In genomic region chr19:10961763-10962536, GRCh38 we compare ENCODE assay signal across 8 cellular contexts. TPM values are rescaled to one million over a fixed set of nuclear protein-coding genes. Genes with fewer than 3 reads are reported as not detected.
DNase-seq lines count a peak whose midpoint lies in the region; ATAC-seq, FAIRE-seq and TF ChIP-seq lines count a peak whose summit lies in the region.

No MANE protein-coding gene starts in this region.

- ATAC-seq in right lobe of liver, result no peak

- peak overlapping the region; percentile 98 for H3K4me3 ChIP-seq in BE2C (ENCODE audit: low read depth, low read length)
- peak overlapping the region; percentile 94 for H3K4me3 ChIP-seq in HUES6 (ENCODE audit: low read depth, low read length)
- peak overlapping the region; percentile 62 to 100 (median 74) for H3K4me3 ChIP-seq in adrenal gland
- peak overlapping the region; percentile 69 to 84 (median 78) for H3K4me3 ChIP-seq in right lobe of liver
- peak overlapping the region; percentile 26 to 98 (median 95) for H3K4me3 ChIP-seq in transverse colon

- DNase-seq in BE2C, result no peak
- no peak for DNase-seq in adrenal gland
- no peak for DNase-seq in right lobe of liver
- no peak for DNase-seq in transverse colon
- no peak for DNase-seq in NCI-H2227 treated with DMSO at 0.1 percent for 48 hours (lab: John Stamatoyannopoulos, UW)
- DNase-seq in RCC 7860 (ENCODE audit: low spot score), result no peak
- no peak for DNase-seq in Ammon's horn (ENCODE audit: low spot score)

- intact Hi-C loops in adrenal gland (cut with DNase I), result no loop called here
- intact Hi-C loops in right lobe of liver (cut with DNase I), result no loop called here
- intact Hi-C loops in transverse colon (cut with DNase I; ENCODE audit: low total_unique reads), result no loop called here

- peaks cover 17% of the 10 kb centered on the region for H3K36me3 ChIP-seq in BE2C
- 0 out of 2 replicates have a peak, but pooled peaks cover 2% of the 10 kb centered on the region for H3K36me3 ChIP-seq in HUES6 (ENCODE audit: control insufficient read depth, insufficient read depth, low read length)
- H3K36me3 ChIP-seq in adrenal gland (replicated peaks in 1 of 2), result no peaks in the 10 kb centered on the region
- H3K36me3 ChIP-seq in right lobe of liver, result no peaks in the 10 kb centered on the region
- H3K36me3 ChIP-seq in transverse colon, result no peaks in the 10 kb centered on the region

- H3K27ac ChIP-seq in HUES6 (ENCODE audit: low read depth, low read length) (peak overlapping the region; percentile 85; the same call in 1 of the 2 replicates), adrenal gland (peak overlapping the region; percentile 9 to 99 (median 74)), right lobe of liver (peak overlapping the region; percentile 47 to 80 (median 60)), transverse colon (peak overlapping the region; percentile 93 to 96 (median 94))

- TF ChIP-seq POLR2A in adrenal gland (IDR thresholded peaks at IDR 0.05) (no peak), right lobe of liver (IDR thresholded peaks at IDR 0.05) (no peak), transverse colon (IDR thresholded peaks at IDR 0.05) (no peak)

- no peaks in the 10 kb centered on the region for H3K27me3 ChIP-seq in BE2C
- no peaks in the 10 kb centered on the region for H3K27me3 ChIP-seq in HUES6 (ENCODE audit: control insufficient read depth, insufficient read depth, low read length)
- H3K27me3 ChIP-seq in adrenal gland, result no peaks in the 10 kb centered on the region
- no peaks in the 10 kb centered on the region for H3K27me3 ChIP-seq in right lobe of liver
- H3K27me3 ChIP-seq in transverse colon, result no peaks in the 10 kb centered on the region

- H3K9me3 ChIP-seq in BE2C (no peaks in the 10 kb centered on the region; the same call in 1 of the 2 replicates), HUES6 (ENCODE audit: control insufficient read depth, insufficient read depth, low read depth, low read length) (no peaks in the 10 kb centered on the region), adrenal gland (replicated peaks in 1 of 3) (no peaks in the 10 kb centered on the region), right lobe of liver (no peaks in the 10 kb centered on the region), transverse colon (no peaks in the 10 kb centered on the region)

- TF ChIP-seq CTCF in BE2C (IDR thresholded peaks at IDR 0.05; ENCODE audit: low read depth, low read length) (no peak), adrenal gland (IDR thresholded peaks at IDR 0.05) (no peak), right lobe of liver (IDR thresholded peaks at IDR 0.05) (no peak), transverse colon (IDR thresholded peaks at IDR 0.05) (no peak)

- H3K4me1 ChIP-seq in BE2C (no peaks in the 10 kb centered on the region; the same call in 1 of the 2 replicates), HUES6 (ENCODE audit: control insufficient read depth, insufficient read depth, low read length) (peaks cover 3% of the 10 kb centered on the region; the same call in 1 of the 2 replicates), adrenal gland (replicated peaks in 1 of 2) (peaks cover 5 to 18% of the 10 kb centered on the region in 2 donors), right lobe of liver (peaks cover 0 to 13% (median 4%) of the 10 kb centered on the region in 4 donors), transverse colon (peaks cover 5 to 28% (median 19%) of the 10 kb centered on the region in 4 donors)

- no peak for FAIRE-seq in RCC 7860 (lab: Jason Lieb, UNC)

- in situ Hi-C loops in transverse colon (cut with MboI; ENCODE audit: low pct_ligation_motif_present in 1 of 4, low pct_unique_long_range_greater_than_20kb in 1 of 4, low sequenced_read_pairs in 3 of 4), result no loop called here

- WGBS in adrenal gland, 4 donors, result 32 to 34% (median 33%) methylated on average over 18 of the region's 18 CpGs
- 26% methylated on average over 15 of the region's 18 CpGs for WGBS in right lobe of liver (ENCODE audit: insufficient coverage, low coverage, low lambda C conversion rate, missing lambda C conversion rate)
- WGBS in transverse colon (ENCODE audit: low coverage in 1 of 2), 2 donors, result 18 to 29% methylated on average over 9 to 18 of the region's 18 CpGs

- no peak for TF ChIP-seq EP300 in transverse colon (IDR thresholded peaks at IDR 0.05; ENCODE audit: low read depth)

- peak overlapping the region; percentile 95 for H3K9ac ChIP-seq in HUES6 (ENCODE audit: low read length)

RNA-seq across cellular contexts. Expression of gene SMARCA4, which starts 1.1 kb away (rescaled TPM):
- 264 TPM for polyA plus RNA-seq in BE2C (2012; ENCODE audit: insufficient read depth, insufficient read length, low read depth)
- 100 to 1,000 TPM in 1 of 8 donors, 10 to 100 TPM in 7; 53.5 to 114 (median 64.9) TPM for total RNA-seq in adrenal gland
- 100 to 1,000 TPM in 1 of 3 donors, 10 to 100 TPM in 2; 58.8 to 124 (median 80.0) TPM for polyA plus RNA-seq in adrenal gland
- total RNA-seq in right lobe of liver, result 10 to 100 TPM; 26.3 to 45.8 (median 27.7) TPM
- total RNA-seq in transverse colon, result 100 to 1,000 TPM in 3 of 4 donors, 10 to 100 TPM in 1; 81.9 to 460 (median 118) TPM

RNA-seq across cellular contexts. Expression of gene TIMM29, which starts 33.3 kb away (rescaled TPM):
- polyA plus RNA-seq in BE2C (2012; ENCODE audit: insufficient read depth, insufficient read length, low read depth), result 62.4 TPM
- total RNA-seq in adrenal gland (10 to 100 TPM; 18.5 to 39.7 (median 30.9) TPM), right lobe of liver (10 to 100 TPM; 10.2 to 15.7 (median 11.6) TPM), transverse colon (10 to 100 TPM; 40.0 to 45.3 (median 43.2) TPM)
- 10 to 100 TPM; 10.5 to 19.3 (median 11.6) TPM for polyA plus RNA-seq in adrenal gland

RNA-seq across cellular contexts. Expression of gene YIPF2, which starts 33.5 kb away (rescaled TPM):
- 112 TPM for polyA plus RNA-seq in BE2C (2012; ENCODE audit: insufficient read depth, insufficient read length, low read depth)
- total RNA-seq in adrenal gland, result 10 to 100 TPM; 54.5 to 99.1 (median 76.1) TPM
- 10 to 100 TPM; 21.1 to 98.9 (median 40.4) TPM for polyA plus RNA-seq in adrenal gland
- total RNA-seq in right lobe of liver, result 10 to 100 TPM; 23.5 to 46.1 (median 31.4) TPM
- 100 to 1,000 TPM in 1 of 4 donors, 10 to 100 TPM in 3; 23.6 to 134 (median 58.4) TPM for total RNA-seq in transverse colon
